ENCODE assay signal across 18 cellular contexts in genomic region chr10:75858357-75858756, GRCh38.
"Had no signal": no experiment of that assay in that cellular context is flagged by ENCODE, and none has a peak within 500 bp of the region (broad histone marks: within the 10 kb centered on the region; RNA-seq: fewer than 3 reads in every experiment).

No MANE protein-coding gene starts in this region.

- H3K4me3 ChIP-seq: esophagus squamous epithelium, mucosa of descending colon, psoas muscle, right lobe of liver, spleen, tibial artery, upper lobe of left lung, vagina had no signal

- H3K9me3 ChIP-seq: esophagus squamous epithelium, mucosa of descending colon, neutrophil, psoas muscle, right lobe of liver, spleen, tibial artery, upper lobe of left lung, vagina had no signal

- H3K27me3 ChIP-seq: esophagus squamous epithelium, foreskin keratinocyte, neutrophil, right lobe of liver, spleen, tibial artery, upper lobe of left lung, vagina had no signal

- H3K4me1 ChIP-seq: esophagus squamous epithelium, foreskin keratinocyte, psoas muscle, spleen, tibial artery, upper lobe of left lung, vagina had no signal

- DNase-seq: esophagus squamous epithelium; foreskin keratinocyte; kidney glomerular epithelial cell; mammary epithelial cell; mucosa of descending colon; naive thymus-derived CD8-positive, alpha-beta T cell; psoas muscle; retina; right lobe of liver; spleen; stimulated activated CD4-positive, alpha-beta T cell treated with anti-CD3 and anti-CD28 coated beads, Interleukin-15, amount 100 ng/mL, for 24 hours; stimulated activated CD4-positive, alpha-beta T cell treated with anti-CD3 and anti-CD28 coated beads, Interleukin-1b, Interleukin-23, amount 100 ng/mL, for 48 hours; stimulated activated CD4-positive, alpha-beta T cell treated with anti-CD3 and anti-CD28 coated beads, Interleukin-4, amount 100 ng/mL, for 24 hours; tibial artery; upper lobe of left lung had no signal

- H3K36me3 ChIP-seq: esophagus squamous epithelium, neutrophil, right lobe of liver, spleen, tibial artery, upper lobe of left lung, vagina had no signal

- H3K27ac ChIP-seq: esophagus squamous epithelium, foreskin keratinocyte, neutrophil, psoas muscle, right lobe of liver, spleen, tibial artery, upper lobe of left lung, vagina had no signal

- ATAC-seq: foreskin keratinocyte; mucosa of descending colon; naive thymus-derived CD8-positive, alpha-beta T cell; psoas muscle; right lobe of liver; stimulated activated memory B cell treated with anti-CD40 and anti-IgM and Interleukin-4, amounts not matched to agents 10 μg/mL and 1 μg/mL and 100 μg/mL, for 72 hours had no signal
